ENCODE assay signal across 1 cellular context in genomic region chr2:20656561-20656960, GRCh38.
TF ChIP-seq lines count a peak whose summit lies in the region.

No MANE protein-coding gene starts in this region.

TF ChIP-seq in H1, 55 proteins besides CTCF, POLR2A, EP300 and RAD21:
- TF ChIP-seq SP4 (IDR thresholded peaks at IDR 0.05; ENCODE audit: low read length): no peak
- TF ChIP-seq E2F6 (IDR thresholded peaks at IDR 0.05): no peak
- no peak for TF ChIP-seq TEAD4 (IDR thresholded peaks at IDR 0.05; ENCODE audit: low read depth, low read length)
- TF ChIP-seq POLR2AphosphoS5 (IDR thresholded peaks at IDR 0.05; ENCODE audit: low read depth, low read length): no peak
- no peak for TF ChIP-seq HDAC2 (IDR thresholded peaks at IDR 0.05; ENCODE audit: borderline replicate concordance in 1 of 2, low read depth in 2 of 2, low read length in 2 of 2)
- TF ChIP-seq SIN3A (conservative IDR thresholded peaks at IDR 0.05 in 1 of 2, IDR thresholded peaks at IDR 0.05 in 1 of 2; ENCODE audit: low read depth in 1 of 2, low read length in 2 of 2): no peak
- no peak for TF ChIP-seq YY1 (IDR thresholded peaks at IDR 0.05; ENCODE audit: low read depth, low read length)
- TF ChIP-seq RXRA (IDR thresholded peaks at IDR 0.05; ENCODE audit: insufficient read depth, low read depth, low read length): no peak
- TF ChIP-seq PHF8 (conservative IDR thresholded peaks at IDR 0.05; ENCODE audit: low read depth, low read length): no peak
- no peak for TF ChIP-seq RNF2 (IDR thresholded peaks at IDR 0.05; ENCODE audit: borderline replicate concordance, low read depth, low read length, missing control alignments, poor library complexity, severe bottlenecking)
- no peak for TF ChIP-seq SIRT6 (IDR thresholded peaks at IDR 0.05; ENCODE audit: low read length)
- TF ChIP-seq CREB1 (IDR thresholded peaks at IDR 0.05): no peak
TF ChIP-seq in H1: peak in this region for 0.
